24 cellular contexts compared by ENCODE assay signal in genomic region chr3:88117683-88118082, GRCh38.
"Had no signal": no experiment of that assay in that cellular context is flagged by ENCODE, and none has a peak within 500 bp of the region (broad histone marks: within the 10 kb centered on the region; RNA-seq: fewer than 3 reads in every experiment).

No MANE protein-coding gene starts in this region.

- H3K27me3 ChIP-seq: colonic mucosa, esophagus squamous epithelium, right lobe of liver, tibial nerve had no signal

- H3K9me3 ChIP-seq: colonic mucosa, esophagus squamous epithelium, left ventricle myocardium inferior, mucosa of descending colon, right lobe of liver, tibial nerve had no signal

- DNase-seq: activated CD4-positive, alpha-beta T cell treated with anti-CD3 and anti-CD28 coated beads, Interleukin-2, amount 50 U/mL, for 1 hour; activated CD8-positive, alpha-beta memory T cell treated with anti-CD3 and anti-CD28 coated beads, Interleukin-2, amount 10 ng/mL, durations not matched to agents 7 days and 5 days; activated CD8-positive, alpha-beta T cell treated with anti-CD3 and anti-CD28 coated beads for 36 hours; activated naive CD4-positive, alpha-beta T cell; activated T-cell treated with anti-CD3 and anti-CD28 coated beads for 4 hours; activated T-cell treated with anti-CD3 and anti-CD28 coated beads, Interleukin-2, amount 50 U/mL, for 72 hours; anterior cingulate cortex; cerebellar nuclear complex; colonic mucosa; effector CD8-positive, alpha-beta T cell; esophagus squamous epithelium; left ventricle myocardium inferior; mucosa of descending colon; right lobe of liver; stimulated activated CD4-positive, alpha-beta T cell treated with anti-CD3 and anti-CD28 coated beads, Interleukin-2, amount 100 ng/mL, for 48 hours; stimulated activated naive CD4-positive, alpha-beta T cell treated with Interleukin-2 at 50 U/mL for 16 hours had no signal

- FAIRE-seq: endometrium, frontal cortex had no signal

- H3K27ac ChIP-seq: colonic mucosa, epithelial cell of prostate, esophagus squamous epithelium, left ventricle myocardium inferior, right lobe of liver, tibial nerve had no signal

- H3K4me1 ChIP-seq: colonic mucosa, esophagus squamous epithelium, right lobe of liver had no signal

- H3K4me3 ChIP-seq: colonic mucosa, esophagus squamous epithelium, left ventricle myocardium inferior, lung, mucosa of descending colon, right lobe of liver, tibial nerve had no signal

- ATAC-seq: activated CD8-positive, alpha-beta memory T cell treated with anti-CD3 and anti-CD28 coated beads, Interleukin-2, amount 10 ng/mL, durations not matched to agents 7 days and 5 days; activated CD8-positive, alpha-beta T cell treated with anti-CD3 and anti-CD28 coated beads for 36 hours; activated naive CD4-positive, alpha-beta T cell treated with anti-CD3 and anti-CD28 coated beads, Interleukin-2, amount 50 U/mL, for 72 hours; activated T-cell treated with anti-CD3 and anti-CD28 coated beads, Interleukin-2, amount 50 U/mL, for 72 hours; mucosa of descending colon; natural killer cell treated with Interleukin-12 subunit alpha and Interleukin-12 subunit beta and Interleukin-15 and Interleukin-18, amount 100 ng/mL, for 72 hours; WTC11 had no signal
